ENCODE assay signal across 17 cellular contexts in genomic region chrX:103250977-103251376, GRCh38. TPM values are rescaled to one million over a fixed set of nuclear protein-coding genes. Genes with fewer than 3 reads are reported as not detected.
"Had no signal": no experiment of that assay in that cellular context is flagged by ENCODE, and none has a peak within 500 bp of the region (broad histone marks: within the 10 kb centered on the region; RNA-seq: fewer than 3 reads in every experiment).

No MANE protein-coding gene starts in this region.

- DNase-seq: activated CD4-positive, alpha-beta T cell treated with anti-CD3 and anti-CD28 coated beads for 4 hours; activated naive CD4-positive, alpha-beta T cell treated with Interleukin-2 at 50 U/mL for 16 hours; activated naive CD8-positive, alpha-beta T cell treated with anti-CD3 and anti-CD28 coated beads, Interleukin-2, amount 50 U/mL, for 24 hours; hippocampal formation; left cardiac atrium; naive thymus-derived CD8-positive, alpha-beta T cell; sigmoid colon; stimulated activated CD4-positive, alpha-beta T cell treated with anti-CD3 and anti-CD28 coated beads, Interleukin-4, amount 100 ng/mL, for 1 hour; stimulated activated CD8-positive, alpha-beta memory T cell treated with anti-CD3 and anti-CD28 coated beads, Interleukin-4, amount 100 ng/mL, for 48 hours; T-cell; WERI-Rb-1 had no signal

- H3K36me3 ChIP-seq: WERI-Rb-1 had no signal

- H3K9me3 ChIP-seq: mucosa of descending colon, sigmoid colon had no signal

- H3K4me3 ChIP-seq: cardiac muscle cell, lung, mucosa of descending colon, sigmoid colon had no signal

- H3K4me3 Mint-ChIP-seq: activated naive CD8-positive, alpha-beta T cell treated with anti-CD3 and anti-CD28 coated beads, Interleukin-2, amount 50 U/mL, for 24 hours; naive thymus-derived CD8-positive, alpha-beta T cell; stimulated activated naive CD8-positive, alpha-beta T cell treated with anti-CD3 and anti-CD28 coated beads, Interleukin-15, Interleukin-2, amounts not matched to agents 100 ng/mL and 50 ng/mL, for 24 hours; T-cell had no signal

- H3K27ac Mint-ChIP-seq: activated naive CD8-positive, alpha-beta T cell treated with anti-CD3 and anti-CD28 coated beads, Interleukin-2, amount 50 U/mL, for 24 hours; stimulated activated naive CD8-positive, alpha-beta T cell treated with anti-CD3 and anti-CD28 coated beads, Interleukin-15, Interleukin-2, amounts not matched to agents 100 ng/mL and 50 ng/mL, for 24 hours had no signal

- ATAC-seq: activated naive CD8-positive, alpha-beta T cell treated with anti-CD3 and anti-CD28 coated beads, Interleukin-2, amount 50 U/mL, for 24 hours; left cardiac atrium; mucosa of descending colon; naive thymus-derived CD8-positive, alpha-beta T cell; T-cell had no signal

- H3K9me3 Mint-ChIP-seq: activated naive CD8-positive, alpha-beta T cell treated with anti-CD3 and anti-CD28 coated beads, Interleukin-2, amount 50 U/mL, for 24 hours; naive thymus-derived CD8-positive, alpha-beta T cell; stimulated activated naive CD8-positive, alpha-beta T cell treated with anti-CD3 and anti-CD28 coated beads, Interleukin-15, Interleukin-2, amounts not matched to agents 100 ng/mL and 50 ng/mL, for 24 hours; T-cell had no signal

- H3K27me3 Mint-ChIP-seq: activated naive CD8-positive, alpha-beta T cell treated with anti-CD3 and anti-CD28 coated beads, Interleukin-2, amount 50 U/mL, for 24 hours; naive thymus-derived CD8-positive, alpha-beta T cell; stimulated activated naive CD8-positive, alpha-beta T cell treated with anti-CD3 and anti-CD28 coated beads, Interleukin-15, Interleukin-2, amounts not matched to agents 100 ng/mL and 50 ng/mL, for 24 hours had no signal

- H3K27me3 ChIP-seq: cardiac muscle cell, sigmoid colon had no signal

- H3K4me1 ChIP-seq: sigmoid colon had no signal

- H3K27ac ChIP-seq: sigmoid colon, WERI-Rb-1 had no signal

RNA-seq across cellular contexts. Expression of gene TCEAL5, which starts 25.6 kb away (rescaled TPM):
- total RNA-seq: endothelial cell of umbilical vein; naive thymus-derived CD8-positive, alpha-beta T cell; pulmonary artery endothelial cell; T-cell had no signal
- polyA plus RNA-seq: endothelial cell of umbilical vein; naive thymus-derived CD8-positive, alpha-beta T cell had no signal
